In the genomic region with DNA sequence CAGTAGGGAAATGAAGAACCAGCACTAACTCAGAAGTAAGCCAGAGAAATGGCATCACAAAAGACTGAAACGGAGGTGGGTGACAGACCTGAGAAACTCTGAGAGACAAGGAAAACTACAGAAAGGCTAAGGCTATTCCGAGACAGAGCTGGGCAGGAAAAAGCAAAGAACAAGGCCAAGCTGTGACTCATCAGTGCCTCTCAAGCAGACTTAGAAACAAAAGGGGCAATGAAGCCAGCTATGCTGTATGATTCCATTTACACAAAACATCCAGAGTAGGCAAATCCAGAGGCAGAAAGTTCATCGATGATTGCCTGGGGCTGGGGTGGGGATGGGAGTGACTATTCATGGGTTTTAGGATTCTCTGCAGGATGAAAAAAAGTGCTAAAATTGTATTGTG, we compare ENCODE assay signal across 11 cellular contexts. TPM values are rescaled to one million over a fixed set of nuclear protein-coding genes. Genes with fewer than 3 reads are reported as not detected.
DNase-seq lines count a peak whose midpoint lies in the region; ATAC-seq and TF ChIP-seq lines count a peak whose summit lies in the region.
"Had no signal": no experiment of that assay in that cellular context is flagged by ENCODE, and none has a peak within 500 bp of the region (broad histone marks: within the 10 kb centered on the region; RNA-seq: fewer than 3 reads in every experiment).

No MANE protein-coding gene starts in this region.

- H3K27me3 ChIP-seq in upper lobe of right lung, result no peaks in the 10 kb centered on the region

- no peaks in the 10 kb centered on the region for H3K36me3 ChIP-seq in upper lobe of right lung

- H3K27ac Mint-ChIP-seq in endothelial cell (ENCODE audit: unreplicated experiment) (peak overlapping the region; percentile 94), memory B cell (peak overlapping the region; percentile 63)

- no peaks in the 10 kb centered on the region for H3K9me3 Mint-ChIP-seq in endothelial cell (ENCODE audit: unreplicated experiment)
- peaks cover 1% of the 10 kb centered on the region for H3K9me3 Mint-ChIP-seq in memory B cell
- H3K9me3 Mint-ChIP-seq: activated B cell treated with CpG ODN at 0.5 μM for 24 hours had no signal

- TF ChIP-seq CTCF in endothelial cell (IDR thresholded peaks at IDR 0.05; ENCODE audit: unreplicated experiment) (no peak), upper lobe of right lung (IDR thresholded peaks at IDR 0.05) (no peak)

- no peaks in the 10 kb centered on the region for H3K4me1 ChIP-seq in upper lobe of right lung

- DNase-seq in DMS53 (lab: John Stamatoyannopoulos, UW), result peak; percentile 16
- DNase-seq in DMS53 treated with DMSO at 0.1 percent for 48 hours (lab: John Stamatoyannopoulos, UW; ENCODE audit: unreplicated experiment), result no peak
- DNase-seq in endothelial cell (ENCODE audit: low spot score), result no peak
- no peak for DNase-seq in memory B cell (ENCODE audit: low spot score in 2 of 2)
- no peak for DNase-seq in upper lobe of right lung
- no peak for DNase-seq in NCI-H2196 treated with DMSO at 0.1 percent for 48 hours (lab: John Stamatoyannopoulos, UW; ENCODE audit: unreplicated experiment)
- DNase-seq in GM19238 (ENCODE audit: insufficient read length, low spot score), result no peak
- no peak for DNase-seq in NCI-H82 treated with DMSO at 0.1 percent for 48 hours (lab: John Stamatoyannopoulos, UW; ENCODE audit: unreplicated experiment)
- DNase-seq: activated B cell treated with CpG ODN at 0.5 μM for 24 hours, erythroblast had no signal

- no peaks in the 10 kb centered on the region for H3K27me3 Mint-ChIP-seq in endothelial cell (ENCODE audit: unreplicated experiment)
- H3K27me3 Mint-ChIP-seq in memory B cell, result no peaks in the 10 kb centered on the region
- H3K27me3 Mint-ChIP-seq: activated B cell treated with CpG ODN at 0.5 μM for 24 hours had no signal

- H3K4me1 Mint-ChIP-seq in endothelial cell (ENCODE audit: unreplicated experiment) (peaks cover 47% of the 10 kb centered on the region), memory B cell (peaks cover 29% of the 10 kb centered on the region)

- intact Hi-C loops in upper lobe of right lung (cut with DNase I), result no loop called here

- peak overlapping the region; percentile 31 for H3K27ac ChIP-seq in upper lobe of right lung
- H3K27ac ChIP-seq: 22Rv1 had no signal

- H3K4me3 ChIP-seq in upper lobe of right lung, result no peak overlapping the region

- ATAC-seq in memory B cell (ENCODE audit: low read depth) (no peak), upper lobe of right lung (no peak)

- no peak overlapping the region for H3K4me3 Mint-ChIP-seq in endothelial cell (ENCODE audit: unreplicated experiment)
- H3K4me3 Mint-ChIP-seq in memory B cell, result no peak overlapping the region
- H3K4me3 Mint-ChIP-seq: activated B cell treated with CpG ODN at 0.5 μM for 24 hours had no signal

- no peaks in the 10 kb centered on the region for H3K9me3 ChIP-seq in upper lobe of right lung

- peaks cover 5% of the 10 kb centered on the region for H3K36me3 Mint-ChIP-seq in endothelial cell (ENCODE audit: low read depth, unreplicated experiment)
- peaks cover 14% of the 10 kb centered on the region for H3K36me3 Mint-ChIP-seq in memory B cell

RNA-seq across cellular contexts. Expression of a gene that starts 50.0 kb away (rescaled TPM):
- total RNA-seq in endothelial cell (ENCODE audit: unreplicated experiment) (71.3 TPM), upper lobe of right lung (26.2 TPM)
